In genomic region chr1:16296643-16297042, GRCh38 we compare ENCODE assay signal across 21 cellular contexts.
"Had no signal": no experiment of that assay in that cellular context is flagged by ENCODE, and none has a peak within 500 bp of the region (broad histone marks: within the 10 kb centered on the region; RNA-seq: fewer than 3 reads in every experiment).

No MANE protein-coding gene starts in this region.

- H3K27ac ChIP-seq: gastroesophageal sphincter, heart left ventricle, parathyroid adenoma, right lobe of liver, testis, upper lobe of left lung had no signal

- ATAC-seq: activated CD8-positive, alpha-beta T cell treated with anti-CD3 and anti-CD28 coated beads for 36 hours; gastroesophageal sphincter; heart left ventricle; left lobe of liver; right lobe of liver had no signal

- H3K4me1 Mint-ChIP-seq: activated CD4-positive, alpha-beta T cell treated with anti-CD3 and anti-CD28 coated beads, Interleukin-2, amount 10 ng/mL, durations not matched to agents 24 days and 14 days; mesothelial cell of epicardium; nephron had no signal

- H3K9me3 ChIP-seq: gastroesophageal sphincter, heart left ventricle, right lobe of liver, testis, upper lobe of left lung had no signal

- H3K27me3 ChIP-seq: gastroesophageal sphincter, heart left ventricle, right lobe of liver, testis, upper lobe of left lung had no signal

- H3K4me3 Mint-ChIP-seq: activated CD4-positive, alpha-beta T cell treated with anti-CD3 and anti-CD28 coated beads, Interleukin-2, amount 10 ng/mL, durations not matched to agents 24 days and 14 days; activated CD8-positive, alpha-beta T cell treated with anti-CD3 and anti-CD28 coated beads for 36 hours; activated T-cell treated with anti-CD3 and anti-CD28 coated beads, Interleukin-2, amount 50 U/mL, for 24 hours; central memory CD8-positive, alpha-beta T cell; mesothelial cell of epicardium; nephron had no signal

- DNase-seq: activated CD4-positive, alpha-beta T cell treated with anti-CD3 and anti-CD28 coated beads, Interleukin-2, amount 10 ng/mL, durations not matched to agents 24 days and 14 days; activated CD8-positive, alpha-beta T cell treated with anti-CD3 and anti-CD28 coated beads for 36 hours; activated naive CD4-positive, alpha-beta T cell treated with Interleukin-2 at 50 U/mL for 16 hours; activated T-cell treated with anti-CD3 and anti-CD28 coated beads, Interleukin-2, amount 50 U/mL, for 24 hours; anterior cingulate cortex; effector CD4-positive, alpha-beta T cell; heart left ventricle; kidney; right lobe of liver; small intestine; stimulated activated CD4-positive, alpha-beta T cell treated with anti-CD3 and anti-CD28 coated beads, Interleukin-15, amount 100 ng/mL, for 24 hours; stimulated activated CD4-positive, alpha-beta T cell treated with anti-CD3 and anti-CD28 coated beads, Interleukin-2, amount 100 ng/mL, for 48 hours; testis; upper lobe of left lung had no signal

- H3K4me3 ChIP-seq: gastroesophageal sphincter, heart left ventricle, right lobe of liver, testis, upper lobe of left lung had no signal

- H3K4me1 ChIP-seq: parathyroid adenoma had no signal

- H3K27ac Mint-ChIP-seq: activated CD4-positive, alpha-beta T cell treated with anti-CD3 and anti-CD28 coated beads, Interleukin-2, amount 10 ng/mL, durations not matched to agents 24 days and 14 days; activated CD8-positive, alpha-beta T cell treated with anti-CD3 and anti-CD28 coated beads for 36 hours; activated T-cell treated with anti-CD3 and anti-CD28 coated beads, Interleukin-2, amount 50 U/mL, for 24 hours; activated T-helper 2 cell treated with anti-CD3 and anti-CD28 coated beads, Interferon-gamma antibody, Interleukin-2, Interleukin-4, amounts not matched to agents 10 μg/mL and 5 μg/mL and 100 μg/mL, durations not matched to agents 14 hours and 24 hours and 36 hours; mesothelial cell of epicardium; nephron had no signal

- H3K27me3 Mint-ChIP-seq: activated CD4-positive, alpha-beta T cell treated with anti-CD3 and anti-CD28 coated beads, Interleukin-2, amount 10 ng/mL, durations not matched to agents 24 days and 14 days; activated CD8-positive, alpha-beta T cell treated with anti-CD3 and anti-CD28 coated beads for 36 hours; activated T-cell treated with anti-CD3 and anti-CD28 coated beads, Interleukin-2, amount 50 U/mL, for 24 hours; central memory CD8-positive, alpha-beta T cell had no signal

- H3K9me3 Mint-ChIP-seq: activated CD4-positive, alpha-beta T cell treated with anti-CD3 and anti-CD28 coated beads, Interleukin-2, amount 10 ng/mL, durations not matched to agents 24 days and 14 days; activated CD8-positive, alpha-beta T cell treated with anti-CD3 and anti-CD28 coated beads for 36 hours; activated T-cell treated with anti-CD3 and anti-CD28 coated beads, Interleukin-2, amount 50 U/mL, for 24 hours; activated T-helper 2 cell treated with anti-CD3 and anti-CD28 coated beads, Interferon-gamma antibody, Interleukin-2, Interleukin-4, amounts not matched to agents 10 μg/mL and 5 μg/mL and 100 μg/mL, durations not matched to agents 14 hours and 24 hours and 36 hours; central memory CD8-positive, alpha-beta T cell; mesothelial cell of epicardium; nephron had no signal
